In the genomic region with DNA sequence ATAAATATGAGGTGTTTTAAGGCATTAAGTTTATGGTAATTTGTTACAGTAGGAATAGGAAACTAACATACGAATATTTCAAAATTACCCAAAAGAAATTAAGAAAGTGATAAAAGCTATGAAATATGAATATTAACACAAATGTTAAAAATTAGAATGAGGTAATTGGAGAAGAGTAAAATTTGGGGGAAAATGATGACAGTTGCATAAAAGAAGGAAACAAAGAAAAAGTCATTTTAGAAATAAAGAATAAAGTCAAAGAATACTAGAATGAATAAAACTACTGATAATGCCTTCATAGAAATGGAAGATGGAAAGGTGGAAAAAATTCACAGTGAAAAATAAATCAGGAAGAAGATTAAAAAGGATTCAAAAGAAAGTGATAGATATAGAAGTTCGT, we compare ENCODE assay signal across 22 cellular contexts.
"Had no signal": no experiment of that assay in that cellular context is flagged by ENCODE, and none has a peak within 500 bp of the region (broad histone marks: within the 10 kb centered on the region; RNA-seq: fewer than 3 reads in every experiment).

No MANE protein-coding gene starts in this region.

- H3K79me2 ChIP-seq: hepatocyte had no signal

- H3K27ac ChIP-seq: coronary artery, dorsolateral prefrontal cortex, esophagus muscularis mucosa, foreskin keratinocyte, gastroesophageal sphincter, heart left ventricle, hepatocyte, left lung, lower lobe of right lung had no signal

- H3K9me3 ChIP-seq: esophagus muscularis mucosa, gastroesophageal sphincter, lower lobe of right lung, mucosa of descending colon had no signal

- H2AFZ ChIP-seq: hepatocyte had no signal

- ATAC-seq: foreskin keratinocyte, gastroesophageal sphincter, heart left ventricle, left cardiac atrium, left lung, left ventricle myocardium superior, lower lobe of right lung, mucosa of descending colon had no signal

- H3K27me3 ChIP-seq: dorsolateral prefrontal cortex, esophagus muscularis mucosa, gastroesophageal sphincter, heart left ventricle, hepatocyte, left lung had no signal

- H3K4me2 ChIP-seq: hepatocyte had no signal

- H3K4me1 ChIP-seq: esophagus muscularis mucosa, gastroesophageal sphincter, heart left ventricle, left lung, lower lobe of right lung had no signal

- DNase-seq: dermis blood vessel endothelial cell; dorsolateral prefrontal cortex; effector CD4-positive, alpha-beta T cell; effector memory CD4-positive, alpha-beta T cell; foreskin keratinocyte; heart left ventricle; hypothalamus; immature natural killer cell; islet precursor cell; kidney; left cardiac atrium; left lung; left ventricle myocardium superior; lower lobe of right lung; mesenchymal stem cell; mucosa of descending colon had no signal

- H3K4me3 ChIP-seq: coronary artery, dorsolateral prefrontal cortex, esophagus muscularis mucosa, gastroesophageal sphincter, heart left ventricle, hepatocyte, left lung, lower lobe of right lung, mucosa of descending colon had no signal

- H3K36me3 ChIP-seq: esophagus muscularis mucosa, gastroesophageal sphincter, heart left ventricle, left lung, lower lobe of right lung had no signal

- FAIRE-seq: endothelial cell of umbilical vein, frontal cortex, kidney had no signal
